Comparison of ENCODE assay signal across 1 cellular context in the genomic region with DNA sequence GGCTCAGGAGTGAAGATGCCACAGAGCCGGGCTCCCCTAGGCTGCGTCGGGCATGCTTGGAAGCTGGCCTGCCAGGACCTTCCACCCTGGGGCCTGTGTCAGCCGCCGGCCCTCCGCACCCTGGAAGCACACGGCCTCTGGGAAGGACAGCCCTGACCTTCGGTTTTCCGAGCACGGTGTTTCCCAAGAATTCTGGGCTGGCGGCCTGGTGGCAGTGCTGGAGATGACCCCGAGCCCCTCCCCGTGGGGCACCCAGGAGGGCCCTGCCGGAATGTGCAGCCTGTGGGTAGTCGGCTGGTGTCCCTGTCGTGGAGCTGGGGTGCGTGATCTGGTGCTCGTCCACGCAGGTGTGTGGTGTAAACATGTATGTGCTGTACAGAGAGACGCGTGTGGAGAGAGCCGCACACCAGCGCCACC.
TF ChIP-seq lines count a peak whose summit lies in the region.

No MANE protein-coding gene starts in this region.

TF ChIP-seq in HepG2, 621 proteins besides CTCF, POLR2A, EP300 and RAD21 (continued from another document and continues in another):
- TF ChIP-seq RBM22 (optimal IDR thresholded peaks at IDR 0.05; ENCODE audit: low read length) (no peak), ZFP62 (CRISPR knock-in tag; IDR thresholded peaks at IDR 0.05) (no peak), HIVEP1 (CRISPR knock-in tag; IDR thresholded peaks at IDR 0.05) (peak; percentile 52; the same call in 1 of the 2 replicates), ISL2 (CRISPR knock-in tag; IDR thresholded peaks at IDR 0.05) (no peak; the same call in 1 of the 2 replicates), FIP1L1 (IDR thresholded peaks at IDR 0.05; ENCODE audit: borderline replicate concordance, insufficient read depth, low read depth, low read length) (no peak), ZNF230 (CRISPR knock-in tag; IDR thresholded peaks at IDR 0.05) (no peak), ZNF260 (CRISPR knock-in tag; IDR thresholded peaks at IDR 0.05; ENCODE audit: borderline replicate concordance, low read depth) (no peak), SP2 (CRISPR knock-in tag; IDR thresholded peaks at IDR 0.05) (no peak), HNRNPL (IDR thresholded peaks at IDR 0.05; ENCODE audit: low read depth, low read length) (peak; percentile 80; the same call in 1 of the 2 replicates), ZNF629 (CRISPR knock-in tag; conservative IDR thresholded peaks at IDR 0.05) (0 out of 2 replicates have a peak, but pooled peaks have one; percentile 4), ZNF569 (CRISPR knock-in tag; IDR thresholded peaks at IDR 0.05; ENCODE audit: borderline replicate concordance) (no peak), TSC22D2 (CRISPR knock-in tag; IDR thresholded peaks at IDR 0.05; ENCODE audit: borderline replicate concordance) (no peak), NCOA5 (CRISPR knock-in tag; IDR thresholded peaks at IDR 0.05) (no peak), SMAD3 (CRISPR knock-in tag; IDR thresholded peaks at IDR 0.05) (no peak), CBX1 (IDR thresholded peaks at IDR 0.05; ENCODE audit: low read depth) (no peak), ZNF878 (CRISPR knock-in tag; IDR thresholded peaks at IDR 0.05) (no peak), PAF1 (CRISPR knock-in tag; IDR thresholded peaks at IDR 0.05) (no peak), HOXD1 (CRISPR knock-in tag; IDR thresholded peaks at IDR 0.05) (no peak), NAIF1 (CRISPR knock-in tag; IDR thresholded peaks at IDR 0.05; ENCODE audit: borderline replicate concordance) (no peak), MAFF (IDR thresholded peaks at IDR 0.05; ENCODE audit: low read depth, low read length) (no peak), ZMYM3 (CRISPR knock-in tag; IDR thresholded peaks at IDR 0.05) (0 out of 2 replicates have a peak, but pooled peaks have one; percentile 13), AGO1 (IDR thresholded peaks at IDR 0.05; ENCODE audit: low read depth, low read length, poor library complexity, severe bottlenecking) (peak; percentile 87), ZFP36 (IDR thresholded peaks at IDR 0.05; ENCODE audit: borderline replicate concordance, low read depth, low read length, partially characterized antibody) (no peak), JUNB (CRISPR knock-in tag; IDR thresholded peaks at IDR 0.05; ENCODE audit: borderline replicate concordance) (no peak), ZNF33B (CRISPR knock-in tag; IDR thresholded peaks at IDR 0.05) (no peak), FOXK2 (IDR thresholded peaks at IDR 0.05) (no peak), ZNF782 (CRISPR knock-in tag; IDR thresholded peaks at IDR 0.05; ENCODE audit: borderline replicate concordance) (no peak), ZNF431 (CRISPR knock-in tag; IDR thresholded peaks at IDR 0.05; ENCODE audit: borderline replicate concordance, low read depth) (no peak), HMG20A (CRISPR knock-in tag; IDR thresholded peaks at IDR 0.05; ENCODE audit: borderline replicate concordance) (no peak), TCF7 (IDR thresholded peaks at IDR 0.05; ENCODE audit: low read depth) (no peak), ZNF441 (CRISPR knock-in tag; IDR thresholded peaks at IDR 0.05; ENCODE audit: borderline replicate concordance) (no peak), ZNF101 (CRISPR knock-in tag; IDR thresholded peaks at IDR 0.05; ENCODE audit: borderline replicate concordance, low read depth) (no peak), ZNF30 (CRISPR knock-in tag; IDR thresholded peaks at IDR 0.05) (no peak), SATB2 (CRISPR knock-in tag; IDR thresholded peaks at IDR 0.05) (no peak), HNRNPK (IDR thresholded peaks at IDR 0.05; ENCODE audit: low read depth, low read length, poor library complexity, severe bottlenecking) (no peak)
- TF ChIP-seq, protein P1, sequence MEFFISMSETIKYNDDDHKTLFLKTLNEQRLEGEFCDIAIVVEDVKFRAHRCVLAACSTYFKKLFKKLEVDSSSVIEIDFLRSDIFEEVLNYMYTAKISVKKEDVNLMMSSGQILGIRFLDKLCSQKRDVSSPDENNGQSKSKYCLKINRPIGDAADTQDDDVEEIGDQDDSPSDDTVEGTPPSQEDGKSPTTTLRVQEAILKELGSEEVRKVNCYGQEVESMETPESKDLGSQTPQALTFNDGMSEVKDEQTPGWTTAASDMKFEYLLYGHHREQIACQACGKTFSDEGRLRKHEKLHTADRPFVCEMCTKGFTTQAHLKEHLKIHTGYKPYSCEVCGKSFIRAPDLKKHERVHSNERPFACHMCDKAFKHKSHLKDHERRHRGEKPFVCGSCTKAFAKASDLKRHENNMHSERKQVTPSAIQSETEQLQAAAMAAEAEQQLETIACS (CRISPR knock-in tag; IDR thresholded peaks at IDR 0.05): no peak
- TF ChIP-seq, protein P2, sequence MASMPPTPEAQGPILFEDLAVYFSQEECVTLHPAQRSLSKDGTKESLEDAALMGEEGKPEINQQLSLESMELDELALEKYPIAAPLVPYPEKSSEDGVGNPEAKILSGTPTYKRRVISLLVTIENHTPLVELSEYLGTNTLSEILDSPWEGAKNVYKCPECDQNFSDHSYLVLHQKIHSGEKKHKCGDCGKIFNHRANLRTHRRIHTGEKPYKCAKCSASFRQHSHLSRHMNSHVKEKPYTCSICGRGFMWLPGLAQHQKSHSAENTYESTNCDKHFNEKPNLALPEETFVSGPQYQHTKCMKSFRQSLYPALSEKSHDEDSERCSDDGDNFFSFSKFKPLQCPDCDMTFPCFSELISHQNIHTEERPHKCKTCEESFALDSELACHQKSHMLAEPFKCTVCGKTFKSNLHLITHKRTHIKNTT (CRISPR knock-in tag; IDR thresholded peaks at IDR 0.05): no peak
- TF ChIP-seq, protein P3, sequence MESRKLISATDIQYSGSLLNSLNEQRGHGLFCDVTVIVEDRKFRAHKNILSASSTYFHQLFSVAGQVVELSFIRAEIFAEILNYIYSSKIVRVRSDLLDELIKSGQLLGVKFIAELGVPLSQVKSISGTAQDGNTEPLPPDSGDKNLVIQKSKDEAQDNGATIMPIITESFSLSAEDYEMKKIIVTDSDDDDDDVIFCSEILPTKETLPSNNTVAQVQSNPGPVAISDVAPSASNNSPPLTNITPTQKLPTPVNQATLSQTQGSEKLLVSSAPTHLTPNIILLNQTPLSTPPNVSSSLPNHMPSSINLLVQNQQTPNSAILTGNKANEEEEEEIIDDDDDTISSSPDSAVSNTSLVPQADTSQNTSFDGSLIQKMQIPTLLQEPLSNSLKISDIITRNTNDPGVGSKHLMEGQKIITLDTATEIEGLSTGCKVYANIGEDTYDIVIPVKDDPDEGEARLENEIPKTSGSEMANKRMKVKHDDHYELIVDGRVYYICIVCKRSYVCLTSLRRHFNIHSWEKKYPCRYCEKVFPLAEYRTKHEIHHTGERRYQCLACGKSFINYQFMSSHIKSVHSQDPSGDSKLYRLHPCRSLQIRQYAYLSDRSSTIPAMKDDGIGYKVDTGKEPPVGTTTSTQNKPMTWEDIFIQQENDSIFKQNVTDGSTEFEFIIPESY (CRISPR knock-in tag; IDR thresholded peaks at IDR 0.05): no peak
- TF ChIP-seq, protein P4, sequence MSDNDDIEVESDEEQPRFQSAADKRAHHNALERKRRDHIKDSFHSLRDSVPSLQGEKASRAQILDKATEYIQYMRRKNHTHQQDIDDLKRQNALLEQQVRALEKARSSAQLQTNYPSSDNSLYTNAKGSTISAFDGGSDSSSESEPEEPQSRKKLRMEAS (IDR thresholded peaks at IDR 0.05): no peak
- TF ChIP-seq, protein P5, sequence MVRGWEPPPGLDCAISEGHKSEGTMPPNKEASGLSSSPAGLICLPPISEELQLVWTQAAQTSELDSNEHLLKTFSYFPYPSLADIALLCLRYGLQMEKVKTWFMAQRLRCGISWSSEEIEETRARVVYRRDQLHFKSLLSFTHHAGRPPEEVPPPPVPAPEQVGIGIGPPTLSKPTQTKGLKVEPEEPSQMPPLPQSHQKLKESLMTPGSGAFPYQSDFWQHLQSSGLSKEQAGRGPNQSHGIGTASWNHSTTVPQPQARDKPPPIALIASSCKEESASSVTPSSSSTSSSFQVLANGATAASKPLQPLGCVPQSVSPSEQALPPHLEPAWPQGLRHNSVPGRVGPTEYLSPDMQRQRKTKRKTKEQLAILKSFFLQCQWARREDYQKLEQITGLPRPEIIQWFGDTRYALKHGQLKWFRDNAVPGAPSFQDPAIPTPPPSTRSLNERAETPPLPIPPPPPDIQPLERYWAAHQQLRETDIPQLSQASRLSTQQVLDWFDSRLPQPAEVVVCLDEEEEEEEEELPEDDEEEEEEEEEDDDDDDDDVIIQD (CRISPR knock-in tag; IDR thresholded peaks at IDR 0.05; ENCODE audit: low read depth): peak; percentile 3; the same call in 1 of the 2 replicates
- TF ChIP-seq, protein P6, sequence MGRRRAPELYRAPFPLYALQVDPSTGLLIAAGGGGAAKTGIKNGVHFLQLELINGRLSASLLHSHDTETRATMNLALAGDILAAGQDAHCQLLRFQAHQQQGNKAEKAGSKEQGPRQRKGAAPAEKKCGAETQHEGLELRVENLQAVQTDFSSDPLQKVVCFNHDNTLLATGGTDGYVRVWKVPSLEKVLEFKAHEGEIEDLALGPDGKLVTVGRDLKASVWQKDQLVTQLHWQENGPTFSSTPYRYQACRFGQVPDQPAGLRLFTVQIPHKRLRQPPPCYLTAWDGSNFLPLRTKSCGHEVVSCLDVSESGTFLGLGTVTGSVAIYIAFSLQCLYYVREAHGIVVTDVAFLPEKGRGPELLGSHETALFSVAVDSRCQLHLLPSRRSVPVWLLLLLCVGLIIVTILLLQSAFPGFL (CRISPR knock-in tag; IDR thresholded peaks at IDR 0.05): no peak
- TF ChIP-seq, protein P7, sequence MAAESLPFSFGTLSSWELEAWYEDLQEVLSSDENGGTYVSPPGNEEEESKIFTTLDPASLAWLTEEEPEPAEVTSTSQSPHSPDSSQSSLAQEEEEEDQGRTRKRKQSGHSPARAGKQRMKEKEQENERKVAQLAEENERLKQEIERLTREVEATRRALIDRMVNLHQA (CRISPR knock-in tag; IDR thresholded peaks at IDR 0.05): no peak
- TF ChIP-seq, protein P8, sequence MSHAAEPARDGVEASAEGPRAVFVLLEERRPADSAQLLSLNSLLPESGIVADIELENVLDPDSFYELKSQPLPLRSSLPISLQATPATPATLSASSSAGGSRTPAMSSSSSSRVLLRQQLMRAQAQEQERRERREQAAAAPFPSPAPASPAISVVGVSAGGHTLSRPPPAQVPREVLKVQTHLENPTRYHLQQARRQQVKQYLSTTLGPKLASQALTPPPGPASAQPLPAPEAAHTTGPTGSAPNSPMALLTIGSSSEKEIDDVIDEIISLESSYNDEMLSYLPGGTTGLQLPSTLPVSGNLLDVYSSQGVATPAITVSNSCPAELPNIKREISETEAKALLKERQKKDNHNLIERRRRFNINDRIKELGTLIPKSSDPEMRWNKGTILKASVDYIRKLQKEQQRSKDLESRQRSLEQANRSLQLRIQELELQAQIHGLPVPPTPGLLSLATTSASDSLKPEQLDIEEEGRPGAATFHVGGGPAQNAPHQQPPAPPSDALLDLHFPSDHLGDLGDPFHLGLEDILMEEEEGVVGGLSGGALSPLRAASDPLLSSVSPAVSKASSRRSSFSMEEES (CRISPR knock-in tag; IDR thresholded peaks at IDR 0.05): 0 out of 2 replicates have a peak, but pooled peaks have one; percentile 44
- TF ChIP-seq, protein P9, sequence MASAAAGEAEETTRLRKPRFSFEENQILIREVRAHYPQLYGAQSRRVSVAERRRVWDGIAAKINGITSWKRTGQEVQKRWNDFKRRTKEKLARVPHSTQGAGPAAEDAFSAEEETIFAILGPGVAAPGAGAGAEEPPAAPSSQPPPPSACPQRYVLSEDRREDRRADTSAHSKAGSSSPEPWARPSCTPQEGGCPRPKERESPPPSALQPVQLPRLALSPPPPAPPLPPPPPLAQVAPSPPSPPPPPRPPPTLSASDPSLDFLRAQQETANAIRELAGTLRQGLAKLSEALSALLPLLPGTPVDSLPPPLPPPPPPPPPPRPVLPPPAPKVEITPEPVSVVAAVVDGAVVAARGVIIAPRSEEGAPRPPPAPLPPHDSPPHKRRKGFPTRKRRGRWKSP (CRISPR knock-in tag; IDR thresholded peaks at IDR 0.05): 0 out of 2 replicates have a peak, but pooled peaks have one; percentile 34
- TF ChIP-seq, protein P10, sequence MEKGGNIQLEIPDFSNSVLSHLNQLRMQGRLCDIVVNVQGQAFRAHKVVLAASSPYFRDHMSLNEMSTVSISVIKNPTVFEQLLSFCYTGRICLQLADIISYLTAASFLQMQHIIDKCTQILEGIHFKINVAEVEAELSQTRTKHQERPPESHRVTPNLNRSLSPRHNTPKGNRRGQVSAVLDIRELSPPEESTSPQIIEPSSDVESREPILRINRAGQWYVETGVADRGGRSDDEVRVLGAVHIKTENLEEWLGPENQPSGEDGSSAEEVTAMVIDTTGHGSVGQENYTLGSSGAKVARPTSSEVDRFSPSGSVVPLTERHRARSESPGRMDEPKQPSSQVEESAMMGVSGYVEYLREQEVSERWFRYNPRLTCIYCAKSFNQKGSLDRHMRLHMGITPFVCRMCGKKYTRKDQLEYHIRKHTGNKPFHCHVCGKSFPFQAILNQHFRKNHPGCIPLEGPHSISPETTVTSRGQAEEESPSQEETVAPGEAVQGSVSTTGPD (CRISPR knock-in tag; IDR thresholded peaks at IDR 0.05): no peak
- TF ChIP-seq, protein P11, sequence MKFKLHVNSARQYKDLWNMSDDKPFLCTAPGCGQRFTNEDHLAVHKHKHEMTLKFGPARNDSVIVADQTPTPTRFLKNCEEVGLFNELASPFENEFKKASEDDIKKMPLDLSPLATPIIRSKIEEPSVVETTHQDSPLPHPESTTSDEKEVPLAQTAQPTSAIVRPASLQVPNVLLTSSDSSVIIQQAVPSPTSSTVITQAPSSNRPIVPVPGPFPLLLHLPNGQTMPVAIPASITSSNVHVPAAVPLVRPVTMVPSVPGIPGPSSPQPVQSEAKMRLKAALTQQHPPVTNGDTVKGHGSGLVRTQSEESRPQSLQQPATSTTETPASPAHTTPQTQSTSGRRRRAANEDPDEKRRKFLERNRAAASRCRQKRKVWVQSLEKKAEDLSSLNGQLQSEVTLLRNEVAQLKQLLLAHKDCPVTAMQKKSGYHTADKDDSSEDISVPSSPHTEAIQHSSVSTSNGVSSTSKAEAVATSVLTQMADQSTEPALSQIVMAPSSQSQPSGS (CRISPR knock-in tag; IDR thresholded peaks at IDR 0.05): no peak
- TF ChIP-seq, protein P12, sequence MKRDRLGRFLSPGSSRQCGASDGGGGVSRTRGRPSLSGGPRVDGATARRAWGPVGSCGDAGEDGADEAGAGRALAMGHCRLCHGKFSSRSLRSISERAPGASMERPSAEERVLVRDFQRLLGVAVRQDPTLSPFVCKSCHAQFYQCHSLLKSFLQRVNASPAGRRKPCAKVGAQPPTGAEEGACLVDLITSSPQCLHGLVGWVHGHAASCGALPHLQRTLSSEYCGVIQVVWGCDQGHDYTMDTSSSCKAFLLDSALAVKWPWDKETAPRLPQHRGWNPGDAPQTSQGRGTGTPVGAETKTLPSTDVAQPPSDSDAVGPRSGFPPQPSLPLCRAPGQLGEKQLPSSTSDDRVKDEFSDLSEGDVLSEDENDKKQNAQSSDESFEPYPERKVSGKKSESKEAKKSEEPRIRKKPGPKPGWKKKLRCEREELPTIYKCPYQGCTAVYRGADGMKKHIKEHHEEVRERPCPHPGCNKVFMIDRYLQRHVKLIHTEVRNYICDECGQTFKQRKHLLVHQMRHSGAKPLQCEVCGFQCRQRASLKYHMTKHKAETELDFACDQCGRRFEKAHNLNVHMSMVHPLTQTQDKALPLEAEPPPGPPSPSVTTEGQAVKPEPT (CRISPR knock-in tag; IDR thresholded peaks at IDR 0.05; ENCODE audit: low read depth): no peak
